21 cellular contexts compared by ENCODE assay signal in the genomic region with DNA sequence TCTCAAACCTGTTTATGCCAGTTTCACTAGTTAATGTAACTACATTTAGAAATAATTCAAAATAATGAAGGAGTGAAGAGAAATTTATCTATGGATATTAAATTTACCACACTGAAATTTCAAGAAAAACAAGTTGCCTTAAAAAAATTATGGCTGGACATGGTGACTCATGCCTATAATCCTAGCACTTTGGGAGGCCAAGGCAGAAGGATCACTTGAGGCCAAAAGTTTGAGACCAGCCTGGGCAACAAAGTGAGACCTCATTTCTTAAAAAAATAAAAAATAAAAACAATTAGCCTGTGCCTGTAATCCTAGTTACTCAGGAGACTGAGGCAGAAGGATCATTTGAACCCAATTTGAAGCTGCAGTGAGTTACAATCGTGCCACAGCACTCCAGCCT. TPM values are rescaled to one million over a fixed set of nuclear protein-coding genes. Genes with fewer than 3 reads are reported as not detected.
DNase-seq lines count a peak whose midpoint lies in the region; ATAC-seq and TF ChIP-seq lines count a peak whose summit lies in the region.
"Had no signal": no experiment of that assay in that cellular context is flagged by ENCODE, and none has a peak within 500 bp of the region (broad histone marks: within the 10 kb centered on the region; RNA-seq: fewer than 3 reads in every experiment).

No MANE protein-coding gene starts in this region.

- peak overlapping the region in 2 of 3 donors; percentile 27 to 74 for H3K27ac ChIP-seq in right lobe of liver
- no peak overlapping the region for H3K27ac ChIP-seq in brain microvascular endothelial cell
- H3K27ac ChIP-seq: GM23248, KMS-11, PC-9, SJSA1 had no signal

- no peak for ATAC-seq in WTC11
- ATAC-seq in right lobe of liver = no peak
- no peak for ATAC-seq in GM18909 (IDR thresholded peaks at IDR 0.05; ENCODE audit: poor library complexity, unreplicated experiment)

- intact Hi-C loops in right lobe of liver (cut with DNase I) = no loop called here

- POLR2A ChIA-PET in WTC11 (lab: Charles Lee) = no interaction called here

- no peaks in the 10 kb centered on the region for H3K9me3 ChIP-seq in right lobe of liver
- H3K9me3 ChIP-seq: HAP-1, SJSA1 had no signal

- TF ChIP-seq POLR2A in right lobe of liver (IDR thresholded peaks at IDR 0.05) = no peak

- 67% methylated on average over 1 of the region's 1 CpG for WGBS in right lobe of liver (ENCODE audit: insufficient coverage, low coverage, low lambda C conversion rate, missing lambda C conversion rate)

- H3K27me3 ChIP-seq in right lobe of liver = no peaks in the 10 kb centered on the region
- no peaks in the 10 kb centered on the region for H3K27me3 ChIP-seq in brain microvascular endothelial cell (replicated peaks)
- H3K27me3 ChIP-seq: SJSA1 had no signal

- in situ Hi-C loops in brain microvascular endothelial cell (cut with HindIII; ENCODE audit: low pct_ligation_motif_present, low sequenced_read_pairs) = no loop called here

- H3K36me3 ChIP-seq in right lobe of liver = no peaks in the 10 kb centered on the region
- no peaks in the 10 kb centered on the region for H3K36me3 ChIP-seq in brain microvascular endothelial cell (replicated peaks)

- TF ChIP-seq CTCF in WTC11 (IDR thresholded peaks at IDR 0.05) (no peak), right lobe of liver (IDR thresholded peaks at IDR 0.05) (no peak), brain microvascular endothelial cell (IDR thresholded peaks at IDR 0.05; ENCODE audit: low read depth, low read length, missing control alignments) (no peak)

- DNase-seq in activated naive CD8-positive, alpha-beta T cell treated with anti-CD3 and anti-CD28 coated beads for 36 hours = no peak
- DNase-seq in WTC11 (ENCODE audit: low spot score) (no peak), right lobe of liver (no peak), NCI-H82 (lab: John Stamatoyannopoulos, UW) (no peak), brain microvascular endothelial cell (no peak)
- DNase-seq: 8988T; CD4-positive, CD25-positive, alpha-beta regulatory T cell; GM23248; MM.1S; NCI-H2029; NCI-H446; NCI-H524 treated with DMSO at 0.1 percent for 48 hours; NK-92 treated with Interleukin-12 subunit alpha and Interleukin-12 subunit beta, amount 100 ng/mL, for 24 hours; PC-9; Right ventricle myocardium superior had no signal

- H3K4me3 ChIP-seq in right lobe of liver (no peak overlapping the region), brain microvascular endothelial cell (ENCODE audit: low read depth, low read length) (no peak overlapping the region)
- H3K4me3 ChIP-seq: GM23248, HAP-1, PC-9, SJSA1 had no signal

- no peak overlapping the region for H3K4me3 Mint-ChIP-seq in activated naive CD8-positive, alpha-beta T cell
- no peak overlapping the region for H3K4me3 Mint-ChIP-seq in activated naive CD8-positive, alpha-beta T cell treated with anti-CD3 and anti-CD28 coated beads for 36 hours
- H3K4me3 Mint-ChIP-seq in WTC11 = no peak overlapping the region
- H3K4me3 Mint-ChIP-seq: CD4-positive, CD25-positive, alpha-beta regulatory T cell; IgD-negative memory B cell had no signal

- CTCF ChIA-PET in WTC11 (lab: Charles Lee) = no interaction called here

- peaks cover 2% of the 10 kb centered on the region for H3K36me3 Mint-ChIP-seq in activated naive CD8-positive, alpha-beta T cell
- peaks cover 19% of the 10 kb centered on the region for H3K36me3 Mint-ChIP-seq in activated naive CD8-positive, alpha-beta T cell treated with anti-CD3 and anti-CD28 coated beads for 36 hours
- peaks cover 14% of the 10 kb centered on the region for H3K36me3 Mint-ChIP-seq in WTC11

- H3K27ac Mint-ChIP-seq in activated naive CD8-positive, alpha-beta T cell = peak overlapping the region; percentile 5
- no peak overlapping the region for H3K27ac Mint-ChIP-seq in activated naive CD8-positive, alpha-beta T cell treated with anti-CD3 and anti-CD28 coated beads for 36 hours
- peak overlapping the region; percentile 62 for H3K27ac Mint-ChIP-seq in WTC11
- H3K27ac Mint-ChIP-seq: CD4-positive, CD25-positive, alpha-beta regulatory T cell; IgD-negative memory B cell had no signal

- no peaks in the 10 kb centered on the region for H3K27me3 Mint-ChIP-seq in activated naive CD8-positive, alpha-beta T cell
- H3K27me3 Mint-ChIP-seq in activated naive CD8-positive, alpha-beta T cell treated with anti-CD3 and anti-CD28 coated beads for 36 hours = no peaks in the 10 kb centered on the region
- H3K27me3 Mint-ChIP-seq in WTC11 (ENCODE audit: low read depth) = no peaks in the 10 kb centered on the region
- H3K27me3 Mint-ChIP-seq: CD4-positive, CD25-positive, alpha-beta regulatory T cell; IgD-negative memory B cell had no signal

- H3K4me1 Mint-ChIP-seq in activated naive CD8-positive, alpha-beta T cell (ENCODE audit: low read depth) = peaks cover 55% of the 10 kb centered on the region
- peaks cover 31% of the 10 kb centered on the region for H3K4me1 Mint-ChIP-seq in activated naive CD8-positive, alpha-beta T cell treated with anti-CD3 and anti-CD28 coated beads for 36 hours
- peaks cover 21% of the 10 kb centered on the region for H3K4me1 Mint-ChIP-seq in WTC11

- no peaks in the 10 kb centered on the region for H3K9me3 Mint-ChIP-seq in activated naive CD8-positive, alpha-beta T cell (ENCODE audit: low read depth)
- H3K9me3 Mint-ChIP-seq in activated naive CD8-positive, alpha-beta T cell treated with anti-CD3 and anti-CD28 coated beads for 36 hours = no peaks in the 10 kb centered on the region
- no peaks in the 10 kb centered on the region for H3K9me3 Mint-ChIP-seq in WTC11
- H3K9me3 Mint-ChIP-seq: CD4-positive, CD25-positive, alpha-beta regulatory T cell; IgD-negative memory B cell had no signal

- H3K4me1 ChIP-seq in right lobe of liver = peaks cover 0 to 26% (median 10%) of the 10 kb centered on the region in 4 donors
- H3K4me1 ChIP-seq: SJSA1 had no signal

TF ChIP-seq in WTC11, 78 proteins besides CTCF, POLR2A, EP300 and RAD21:
- no peak for TF ChIP-seq NFE2L1 (CRISPR knock-in tag; IDR thresholded peaks at IDR 0.05)

RNA-seq across cellular contexts. Expression of a gene that starts 29.9 kb away (rescaled TPM):
- 100 to 1,000 TPM; 272 to 286 TPM for total RNA-seq in activated naive CD8-positive, alpha-beta T cell treated with anti-CD3 and anti-CD28 coated beads for 36 hours
- total RNA-seq in WTC11 (2021) = 330 to 368 TPM (median 346 TPM) in 3 replicates
- total RNA-seq in right lobe of liver = 100 to 1,000 TPM; 341 to 557 (median 479) TPM

RNA-seq across cellular contexts. Expression of a gene that starts 30.1 kb away (rescaled TPM):
- total RNA-seq in activated naive CD8-positive, alpha-beta T cell treated with anti-CD3 and anti-CD28 coated beads for 36 hours = 100 to 1,000 TPM; 263 to 265 TPM
- total RNA-seq in WTC11 (2021) (347 to 354 TPM (median 353 TPM) in 3 replicates), right lobe of liver (10 to 100 TPM; 66.6 to 97.9 (median 86.2) TPM)
